In the genomic region with DNA sequence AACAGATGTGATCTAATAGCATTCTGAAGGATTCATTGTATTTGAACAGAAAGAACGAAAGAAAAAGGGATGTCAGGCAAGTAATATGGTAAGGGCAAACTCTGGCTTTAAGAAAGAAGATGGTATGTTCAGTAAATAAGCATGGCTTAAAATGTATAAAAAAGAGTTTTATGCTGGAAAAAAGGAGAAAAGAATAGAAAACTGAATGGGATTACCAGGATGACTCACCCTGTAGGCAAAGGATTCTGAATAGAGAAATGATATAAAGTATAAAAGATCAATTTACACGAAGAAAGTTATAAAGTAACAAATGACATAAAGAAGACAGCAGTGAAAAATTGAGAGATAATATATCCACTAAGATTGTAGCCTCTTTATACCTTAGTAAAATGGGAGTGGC, we compare ENCODE assay signal across 1 cellular context.
TF ChIP-seq lines count a peak whose summit lies in the region.

No MANE protein-coding gene starts in this region.

TF ChIP-seq in SK-N-SH treated with all-trans-retinoic acid at 6 μM for 48 hours, 23 proteins besides CTCF, POLR2A, EP300 and RAD21 (continued from another document):
- TF ChIP-seq, protein P1, sequence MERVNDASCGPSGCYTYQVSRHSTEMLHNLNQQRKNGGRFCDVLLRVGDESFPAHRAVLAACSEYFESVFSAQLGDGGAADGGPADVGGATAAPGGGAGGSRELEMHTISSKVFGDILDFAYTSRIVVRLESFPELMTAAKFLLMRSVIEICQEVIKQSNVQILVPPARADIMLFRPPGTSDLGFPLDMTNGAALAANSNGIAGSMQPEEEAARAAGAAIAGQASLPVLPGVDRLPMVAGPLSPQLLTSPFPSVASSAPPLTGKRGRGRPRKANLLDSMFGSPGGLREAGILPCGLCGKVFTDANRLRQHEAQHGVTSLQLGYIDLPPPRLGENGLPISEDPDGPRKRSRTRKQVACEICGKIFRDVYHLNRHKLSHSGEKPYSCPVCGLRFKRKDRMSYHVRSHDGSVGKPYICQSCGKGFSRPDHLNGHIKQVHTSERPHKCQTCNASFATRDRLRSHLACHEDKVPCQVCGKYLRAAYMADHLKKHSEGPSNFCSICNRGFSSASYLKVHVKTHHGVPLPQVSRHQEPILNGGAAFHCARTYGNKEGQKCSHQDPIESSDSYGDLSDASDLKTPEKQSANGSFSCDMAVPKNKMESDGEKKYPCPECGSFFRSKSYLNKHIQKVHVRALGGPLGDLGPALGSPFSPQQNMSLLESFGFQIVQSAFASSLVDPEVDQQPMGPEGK (CRISPR knock-in tag; IDR thresholded peaks at IDR 0.05; ENCODE audit: borderline replicate concordance) = no peak
- TF ChIP-seq, protein P2, sequence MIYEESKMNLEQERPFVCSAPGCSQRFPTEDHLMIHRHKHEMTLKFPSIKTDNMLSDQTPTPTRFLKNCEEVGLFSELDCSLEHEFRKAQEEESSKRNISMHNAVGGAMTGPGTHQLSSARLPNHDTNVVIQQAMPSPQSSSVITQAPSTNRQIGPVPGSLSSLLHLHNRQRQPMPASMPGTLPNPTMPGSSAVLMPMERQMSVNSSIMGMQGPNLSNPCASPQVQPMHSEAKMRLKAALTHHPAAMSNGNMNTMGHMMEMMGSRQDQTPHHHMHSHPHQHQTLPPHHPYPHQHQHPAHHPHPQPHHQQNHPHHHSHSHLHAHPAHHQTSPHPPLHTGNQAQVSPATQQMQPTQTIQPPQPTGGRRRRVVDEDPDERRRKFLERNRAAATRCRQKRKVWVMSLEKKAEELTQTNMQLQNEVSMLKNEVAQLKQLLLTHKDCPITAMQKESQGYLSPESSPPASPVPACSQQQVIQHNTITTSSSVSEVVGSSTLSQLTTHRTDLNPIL (CRISPR knock-in tag; IDR thresholded peaks at IDR 0.05; ENCODE audit: low read depth) = no peak
- TF ChIP-seq ZFP30 (CRISPR knock-in tag; IDR thresholded peaks at IDR 0.05) = no peak
